Comparison of ENCODE assay signal across 1 cellular context in genomic region chr3:30664884-30665283, GRCh38.
TF ChIP-seq lines count a peak whose summit lies in the region.

No MANE protein-coding gene starts in this region.

TF ChIP-seq in GM23338, 12 proteins besides CTCF, POLR2A, EP300 and RAD21 (continued from another document):
- TF ChIP-seq ZNF462 (CRISPR knock-in tag; IDR thresholded peaks at IDR 0.05) (no peak), ETS1 (IDR thresholded peaks at IDR 0.05) (no peak), CREB1 (CRISPR knock-in tag; IDR thresholded peaks at IDR 0.05; ENCODE audit: low read depth) (no peak), ZNF331 (CRISPR knock-in tag; IDR thresholded peaks at IDR 0.05; ENCODE audit: low read depth) (no peak), JUNB (IDR thresholded peaks at IDR 0.05; ENCODE audit: unreplicated experiment) (no peak), EZH2 (IDR thresholded peaks at IDR 0.05; ENCODE audit: low read depth, unreplicated experiment) (no peak), STAT1 (IDR thresholded peaks at IDR 0.05; ENCODE audit: unreplicated experiment) (no peak)
